In genomic region chr1:230386863-230387262, GRCh38 we compare ENCODE assay signal across 27 cellular contexts.
"Had no signal": no experiment of that assay in that cellular context is flagged by ENCODE, and none has a peak within 500 bp of the region (broad histone marks: within the 10 kb centered on the region; RNA-seq: fewer than 3 reads in every experiment).

No MANE protein-coding gene starts in this region.

- H3K36me3 ChIP-seq: stomach, suprapubic skin, thoracic aorta, thyroid gland, tibial artery, tibial nerve, transverse colon, upper lobe of left lung, upper lobe of right lung, uterus, vagina had no signal

- H3K27me3 ChIP-seq: stomach, suprapubic skin, testis, thyroid gland, tibial nerve, transverse colon, upper lobe of left lung, upper lobe of right lung, uterus, vagina had no signal

- H3K27me3 Mint-ChIP-seq: type B pancreatic cell had no signal

- H3K9me3 ChIP-seq: stomach, suprapubic skin, testis, thoracic aorta, thyroid gland, tibial artery, tibial nerve, transverse colon, upper lobe of left lung, upper lobe of right lung, uterus, vagina had no signal

- ATAC-seq: stimulated activated effector memory CD8-positive, alpha-beta T cell treated with anti-CD3 and anti-CD28 coated beads, Interleukin-12 subunit alpha, Interleukin-12 subunit beta, amount 100 ng/mL, for 72 hours; stimulated activated memory B cell treated with anti-CD40 and anti-IgM and Interleukin-4, amounts not matched to agents 10 μg/mL and 1 μg/mL and 100 μg/mL, for 72 hours; stimulated activated naive B cell treated with anti-CD40 and anti-IgM and Interleukin-4, amounts not matched to agents 10 μg/mL and 1 μg/mL and 100 μg/mL, for 72 hours; stimulated activated naive CD8-positive, alpha-beta T cell treated with anti-CD3 and anti-CD28 coated beads, Interleukin-15, amount 100 ng/mL, for 72 hours; stimulated activated naive CD8-positive, alpha-beta T cell treated with anti-CD3 and anti-CD28 coated beads, Interleukin-15, Interleukin-2, amounts not matched to agents 100 U/mL and 50 U/mL, for 24 hours; upper lobe of right lung had no signal

- H3K4me1 Mint-ChIP-seq: stimulated activated effector memory CD8-positive, alpha-beta T cell treated with anti-CD3 and anti-CD28 coated beads, Interleukin-12 subunit alpha, Interleukin-12 subunit beta, amount 100 ng/mL, for 72 hours; stimulated activated memory B cell treated with anti-CD40 and anti-IgM and Interleukin-4, amounts not matched to agents 10 μg/mL and 1 μg/mL and 100 μg/mL, for 72 hours; stimulated activated naive B cell treated with anti-CD40 and anti-IgM and Interleukin-4, amounts not matched to agents 10 μg/mL and 1 μg/mL and 100 μg/mL, for 72 hours; stimulated activated naive CD8-positive, alpha-beta T cell treated with anti-CD3 and anti-CD28 coated beads, Interleukin-15, amount 100 ng/mL, for 72 hours had no signal

- H3K36me3 Mint-ChIP-seq: stimulated activated effector memory CD8-positive, alpha-beta T cell treated with anti-CD3 and anti-CD28 coated beads, Interleukin-12 subunit alpha, Interleukin-12 subunit beta, amount 100 ng/mL, for 72 hours; stimulated activated memory B cell treated with anti-CD40 and anti-IgM and Interleukin-4, amounts not matched to agents 10 μg/mL and 1 μg/mL and 100 μg/mL, for 72 hours; stimulated activated naive B cell treated with anti-CD40 and anti-IgM and Interleukin-4, amounts not matched to agents 10 μg/mL and 1 μg/mL and 100 μg/mL, for 72 hours; type B pancreatic cell had no signal

- H3K4me3 ChIP-seq: stomach, suprapubic skin, testis, thoracic aorta, thyroid gland, tibial artery, tibial nerve, transverse colon, upper lobe of left lung, upper lobe of right lung, uterus, vagina had no signal

- H3K27ac ChIP-seq: stomach, suprapubic skin, testis, thoracic aorta, thyroid gland, tibial artery, tibial nerve, transverse colon, upper lobe of left lung, upper lobe of right lung, uterus, vagina had no signal

- H3K4me3 Mint-ChIP-seq: stimulated activated effector memory CD8-positive, alpha-beta T cell treated with anti-CD3 and anti-CD28 coated beads, Interleukin-12 subunit alpha, Interleukin-12 subunit beta, amount 100 ng/mL, for 72 hours; stimulated activated memory B cell treated with anti-CD40 and anti-IgM and Interleukin-4, amounts not matched to agents 10 μg/mL and 1 μg/mL and 100 μg/mL, for 72 hours; stimulated activated naive B cell treated with anti-CD40 and anti-IgM and Interleukin-4, amounts not matched to agents 10 μg/mL and 1 μg/mL and 100 μg/mL, for 72 hours; stimulated activated naive CD8-positive, alpha-beta T cell treated with anti-CD3 and anti-CD28 coated beads, Interleukin-15, amount 100 ng/mL, for 72 hours; stimulated activated naive CD8-positive, alpha-beta T cell treated with anti-CD3 and anti-CD28 coated beads, Interleukin-15, Interleukin-2, amounts not matched to agents 100 ng/mL and 50 ng/mL, for 24 hours; type B pancreatic cell had no signal

- H3K27ac Mint-ChIP-seq: stimulated activated effector memory CD8-positive, alpha-beta T cell treated with anti-CD3 and anti-CD28 coated beads, Interleukin-12 subunit alpha, Interleukin-12 subunit beta, amount 100 ng/mL, for 72 hours; stimulated activated memory B cell treated with anti-CD40 and anti-IgM and Interleukin-4, amounts not matched to agents 10 μg/mL and 1 μg/mL and 100 μg/mL, for 72 hours; stimulated activated naive B cell treated with anti-CD40 and anti-IgM and Interleukin-4, amounts not matched to agents 10 μg/mL and 1 μg/mL and 100 μg/mL, for 72 hours; stimulated activated naive CD8-positive, alpha-beta T cell treated with anti-CD3 and anti-CD28 coated beads, Interleukin-15, amount 100 ng/mL, for 72 hours; stimulated activated naive CD8-positive, alpha-beta T cell treated with anti-CD3 and anti-CD28 coated beads, Interleukin-15, Interleukin-2, amounts not matched to agents 100 ng/mL and 50 ng/mL, for 24 hours; type B pancreatic cell had no signal

- DNase-seq: stimulated activated CD4-positive, alpha-beta T cell treated with anti-CD3 and anti-CD28 coated beads, Interleukin-2, amount 100 ng/mL, for 48 hours; stimulated activated CD4-positive, alpha-beta T cell treated with anti-CD3 and anti-CD28 coated beads, Interleukin-4, amount 100 ng/mL, for 1 hour; stimulated activated CD4-positive, alpha-beta T cell treated with anti-CD3 and anti-CD28 coated beads, Interleukin-4, amount 100 ng/mL, for 24 hours; stimulated activated CD4-positive, alpha-beta T cell treated with anti-CD3 and anti-CD28 coated beads, Interleukin-4, amount 100 ng/mL, for 4 hours; stimulated activated CD8-positive, alpha-beta memory T cell treated with anti-CD3 and anti-CD28 coated beads, Interleukin-4, amount 100 ng/mL, for 48 hours; stimulated activated naive B cell treated with anti-CD40 and anti-IgM and Interleukin-4, amounts not matched to agents 10 μg/mL and 1 μg/mL and 100 μg/mL, for 72 hours; stimulated activated naive CD4-positive, alpha-beta T cell; stimulated activated naive CD4-positive, alpha-beta T cell treated with Interleukin-2 at 50 U/mL for 16 hours; stimulated activated naive CD8-positive, alpha-beta T cell treated with anti-CD3 and anti-CD28 coated beads, Interleukin-15, amount 100 ng/mL, for 72 hours; stimulated activated naive CD8-positive, alpha-beta T cell treated with anti-CD3 and anti-CD28 coated beads, Interleukin-15, Interleukin-2, amounts not matched to agents 100 U/mL and 50 U/mL, for 24 hours; stomach; testis; thyroid gland; transverse colon; trophoblast cell; upper lobe of left lung; upper lobe of right lung; uterus had no signal

- H3K4me1 ChIP-seq: suprapubic skin, testis, transverse colon, upper lobe of right lung, uterus had no signal

- H3K9me3 Mint-ChIP-seq: stimulated activated effector memory CD8-positive, alpha-beta T cell treated with anti-CD3 and anti-CD28 coated beads, Interleukin-12 subunit alpha, Interleukin-12 subunit beta, amount 100 ng/mL, for 72 hours; stimulated activated memory B cell treated with anti-CD40 and anti-IgM and Interleukin-4, amounts not matched to agents 10 μg/mL and 1 μg/mL and 100 μg/mL, for 72 hours; stimulated activated naive B cell treated with anti-CD40 and anti-IgM and Interleukin-4, amounts not matched to agents 10 μg/mL and 1 μg/mL and 100 μg/mL, for 72 hours; stimulated activated naive CD8-positive, alpha-beta T cell treated with anti-CD3 and anti-CD28 coated beads, Interleukin-15, amount 100 ng/mL, for 72 hours; stimulated activated naive CD8-positive, alpha-beta T cell treated with anti-CD3 and anti-CD28 coated beads, Interleukin-15, Interleukin-2, amounts not matched to agents 100 ng/mL and 50 ng/mL, for 24 hours; type B pancreatic cell had no signal
